ENCODE assay signal across 14 cellular contexts in genomic region chr9:113479150-113479761, GRCh38. TPM values are rescaled to one million over a fixed set of nuclear protein-coding genes. Genes with fewer than 3 reads are reported as not detected.
DNase-seq lines count a peak whose midpoint lies in the region; ATAC-seq, FAIRE-seq and TF ChIP-seq lines count a peak whose summit lies in the region.
"Had no signal": no experiment of that assay in that cellular context is flagged by ENCODE, and none has a peak within 500 bp of the region (broad histone marks: within the 10 kb centered on the region; RNA-seq: fewer than 3 reads in every experiment).

No MANE protein-coding gene starts in this region.

- no peak for FAIRE-seq in RCC 7860 (lab: Jason Lieb, UNC)

- H3K4me3 ChIP-seq in body of pancreas (no peak overlapping the region), spleen (no peak overlapping the region)

- H3K4me3 Mint-ChIP-seq in effector memory CD8-positive, alpha-beta T cell: peak overlapping the region in 1 of 2 donors; percentile 25
- H3K4me3 Mint-ChIP-seq: nephron had no signal

- peak overlapping the region in 1 of 2 donors; percentile 36 for H3K27ac Mint-ChIP-seq in effector memory CD8-positive, alpha-beta T cell
- H3K27ac Mint-ChIP-seq: nephron had no signal

- H3K4me1 ChIP-seq in body of pancreas (peaks cover 32% of the 10 kb centered on the region), spleen (peaks cover 0 to 29% (median 11%) of the 10 kb centered on the region in 6 donors)

- peaks cover 17% of the 10 kb centered on the region in 2 donors for H3K4me1 Mint-ChIP-seq in effector memory CD8-positive, alpha-beta T cell (ENCODE audit: low read depth in 2 of 2)
- H3K4me1 Mint-ChIP-seq: nephron had no signal

- ATAC-seq in effector memory CD8-positive, alpha-beta T cell (replicated peaks): peak; percentile 70
- ATAC-seq in body of pancreas: no peak
- ATAC-seq: HepG2 had no signal

- intact Hi-C loops in body of pancreas (cut with DNase I) (no loop called here), spleen (cut with DNase I; ENCODE audit: low total_unique reads) (no loop called here)

- no peaks in the 10 kb centered on the region for H3K9me3 ChIP-seq in body of pancreas
- H3K9me3 ChIP-seq in spleen: no peaks in the 10 kb centered on the region

- in situ Hi-C loops in SK-MEL-5 (cut with HindIII; ENCODE audit: low pct_unique_long_range_greater_than_20kb, low sequenced_read_pairs): no loop called here

- no peaks in the 10 kb centered on the region for H3K27me3 ChIP-seq in body of pancreas
- H3K27me3 ChIP-seq in spleen (replicated peaks in 1 of 7): no peaks in the 10 kb centered on the region

- TF ChIP-seq POLR2A in body of pancreas (IDR thresholded peaks at IDR 0.05): no peak
- no peak for TF ChIP-seq POLR2A in spleen (IDR thresholded peaks at IDR 0.05)

- H3K36me3 ChIP-seq in body of pancreas (replicated peaks in 1 of 2; ENCODE audit: insufficient read depth in 1 of 2, low read depth in 2 of 2): no peaks in the 10 kb centered on the region
- no peaks in the 10 kb centered on the region for H3K36me3 ChIP-seq in spleen

- TF ChIP-seq CTCF in body of pancreas (IDR thresholded peaks at IDR 0.05): no peak
- no peak for TF ChIP-seq CTCF in spleen (IDR thresholded peaks at IDR 0.05 in 8 of 11, conservative IDR thresholded peaks at IDR 0.05 in 3 of 11)

- WGBS in body of pancreas, 2 donors: 82 to 86% methylated on average over 7 of the region's 7 CpGs
- WGBS in spleen, 5 donors: 64 to 85% (median 69%) methylated on average over 7 of the region's 7 CpGs

- peaks cover 3% of the 10 kb centered on the region for H3K36me3 Mint-ChIP-seq in effector memory CD8-positive, alpha-beta T cell (ENCODE audit: insufficient read depth)
- H3K36me3 Mint-ChIP-seq: activated naive CD4-positive, alpha-beta T cell treated with anti-CD3 and anti-CD28 coated beads, Interleukin-2, amount 50 U/mL, for 72 hours had no signal

- no peaks in the 10 kb centered on the region for H3K27me3 Mint-ChIP-seq in effector memory CD8-positive, alpha-beta T cell

- DNase-seq in activated gamma-delta T cell treated with Interleukin-2 at 50 U/mL for 16 hours (peak; percentile 31), activated gamma-delta T cell (lab: John Stamatoyannopoulos, UW) (no peak), SK-MEL-5 (ENCODE audit: low read depth, low spot score) (peak; percentile 40), RCC 7860 (ENCODE audit: low spot score) (no peak), body of pancreas (no peak), spleen (no peak)
- DNase-seq in effector memory CD8-positive, alpha-beta T cell: peak; percentile 12 to 27 (median 26)
- peak; percentile 8 to 10 for DNase-seq in stimulated activated CD8-positive, alpha-beta memory T cell treated with anti-CD3 and anti-CD28 coated beads, Interleukin-7, amount 100 ng/mL, for 1 hour (ENCODE audit: low read depth in 2 of 2)
- DNase-seq: DMS79 treated with DMSO at 0.1 percent for 48 hours, NCI-H2029, SHP77 treated with DMSO at 0.1 percent for 48 hours had no signal

- H3K27ac ChIP-seq in body of pancreas: no peak overlapping the region
- no peak overlapping the region for H3K27ac ChIP-seq in spleen

- no peaks in the 10 kb centered on the region for H3K9me3 Mint-ChIP-seq in effector memory CD8-positive, alpha-beta T cell
- H3K9me3 Mint-ChIP-seq: activated naive CD4-positive, alpha-beta T cell treated with anti-CD3 and anti-CD28 coated beads, Interleukin-2, amount 50 U/mL, for 72 hours; nephron had no signal

RNA-seq across cellular contexts. Expression of gene RGS3, which starts 15.7 kb away (rescaled TPM):
- total RNA-seq in SK-MEL-5 (2014; rRNA removed; shearing (Covaris generic)): 23.3 and 25.0 TPM in 2 replicates
- polyA plus RNA-seq in SK-MEL-5 (2015; cell fraction: cytosol; rRNA removed): 15.8 and 18.0 TPM in 2 replicates
- 8.0 and 10.5 TPM in 2 replicates for polyA plus RNA-seq in SK-MEL-5 (2015; cell fraction: nucleus; rRNA removed)
- total RNA-seq in body of pancreas (10 to 100 TPM; 25.7 to 96.9 TPM), spleen (100 to 1,000 TPM in 1 of 7 donors, 10 to 100 TPM in 6; 63.2 to 122 (median 84.4) TPM)
- polyA plus RNA-seq in spleen: 10 to 100 TPM; 17.5 to 48.3 (median 26.5) TPM

Comparison
In these comparisons a context has a peak if more than half of its experiments do, and no peak if none do; other contexts are left out.
1. DNase-seq: peak in activated gamma-delta T cell treated with Interleukin-2 at 50 U/mL for 16 hours (single experiment), SK-MEL-5 (single experiment), effector memory CD8-positive, alpha-beta T cell (3 of 3) and stimulated activated CD8-positive, alpha-beta memory T cell treated with anti-CD3 and anti-CD28 coated beads, Interleukin-7, amount 100 ng/mL, for 1 hour (2 of 2); none in activated gamma-delta T cell (single experiment), RCC 7860 (single experiment), body of pancreas (0 of 4) and spleen (single experiment).